In genomic region chr10:4022473-4022872, GRCh38 we compare ENCODE assay signal across 33 cellular contexts.
"Had no signal": no experiment of that assay in that cellular context is flagged by ENCODE, and none has a peak within 500 bp of the region (broad histone marks: within the 10 kb centered on the region; RNA-seq: fewer than 3 reads in every experiment).

No MANE protein-coding gene starts in this region.

- H3K27me3 ChIP-seq: gastroesophageal sphincter, hepatocyte, pancreas, sigmoid colon, suprapubic skin, tibial artery had no signal

- H3K4me1 Mint-ChIP-seq: naive thymus-derived CD8-positive, alpha-beta T cell had no signal

- DNase-seq: activated CD4-positive, alpha-beta T cell treated with anti-CD3 and anti-CD28 coated beads for 48 hours; activated CD4-positive, alpha-beta T cell treated with anti-CD3 and anti-CD28 coated beads, Interleukin-2, amount 50 U/mL, for 48 hours; activated CD8-positive, alpha-beta memory T cell treated with anti-CD3 and anti-CD28 coated beads, Interleukin-2, amount 50 U/mL, for 48 hours; activated gamma-delta T cell; activated naive CD4-positive, alpha-beta T cell treated with anti-CD3 and anti-CD28 coated beads, Interleukin-2, amount 10 ng/mL, durations not matched to agents 7 days and 5 days; activated naive CD8-positive, alpha-beta T cell treated with anti-CD3 and anti-CD28 coated beads, Interleukin-2, amount 10 ng/mL, durations not matched to agents 7 days and 5 days; activated T-cell treated with anti-CD3 and anti-CD28 coated beads, Interleukin-2, amount 50 U/mL, for 24 hours; amygdala; dorsolateral prefrontal cortex; effector memory CD4-positive, alpha-beta T cell; left cardiac atrium; left ventricle myocardium superior; mammary epithelial cell; midbrain; naive thymus-derived CD8-positive, alpha-beta T cell; nucleus accumbens; pancreas; retina; sigmoid colon; stimulated activated CD4-positive, alpha-beta T cell treated with anti-CD3 and anti-CD28 coated beads, Interleukin-15, amount 100 ng/mL, for 24 hours; stimulated activated CD4-positive, alpha-beta T cell treated with anti-CD3 and anti-CD28 coated beads, Interleukin-2, amount 100 ng/mL, for 24 hours; stimulated activated naive CD4-positive, alpha-beta T cell; T-helper 9 cell; tibial artery; WERI-Rb-1 had no signal

- H3K4me3 Mint-ChIP-seq: activated naive CD4-positive, alpha-beta T cell treated with anti-CD3 and anti-CD28 coated beads, Interleukin-2, amount 10 ng/mL, durations not matched to agents 7 days and 5 days; activated naive CD8-positive, alpha-beta T cell treated with anti-CD3 and anti-CD28 coated beads, Interleukin-2, amount 10 ng/mL, durations not matched to agents 7 days and 5 days; activated T-cell treated with anti-CD3 and anti-CD28 coated beads, Interleukin-2, amount 50 U/mL, for 24 hours; central memory CD8-positive, alpha-beta T cell; naive thymus-derived CD8-positive, alpha-beta T cell; neural crest cell; T-helper 1 cell treated with Interleukin-12 subunit alpha and Interleukin-12 subunit beta and Interleukin-4 antibody, amounts not matched to agents 30 μg/mL and 1 μg/mL, for 36 hours had no signal

- H3K79me2 ChIP-seq: hepatocyte had no signal

- H3K36me3 Mint-ChIP-seq: activated naive CD4-positive, alpha-beta T cell treated with anti-CD3 and anti-CD28 coated beads, Interleukin-2, amount 10 ng/mL, durations not matched to agents 7 days and 5 days; naive thymus-derived CD8-positive, alpha-beta T cell had no signal

- H3K27ac ChIP-seq: dorsolateral prefrontal cortex, gastroesophageal sphincter, hepatocyte, pancreas, prostate gland, sigmoid colon, suprapubic skin, tibial artery, WERI-Rb-1 had no signal

- H3K9me3 ChIP-seq: gastroesophageal sphincter, pancreas, prostate gland, sigmoid colon, suprapubic skin, tibial artery had no signal

- H2AFZ ChIP-seq: hepatocyte had no signal

- H3K4me2 ChIP-seq: hepatocyte had no signal

- ATAC-seq: activated CD4-positive, CD25-positive, alpha-beta regulatory T cell treated with anti-CD3 and anti-CD28 coated beads, Interleukin-2, amount 50 U/mL, for 24 hours; gastroesophageal sphincter; left cardiac atrium; left ventricle myocardium superior; naive thymus-derived CD8-positive, alpha-beta T cell; pancreas had no signal

- H3K27ac Mint-ChIP-seq: activated naive CD4-positive, alpha-beta T cell treated with anti-CD3 and anti-CD28 coated beads, Interleukin-2, amount 10 ng/mL, durations not matched to agents 7 days and 5 days; activated naive CD8-positive, alpha-beta T cell treated with anti-CD3 and anti-CD28 coated beads, Interleukin-2, amount 10 ng/mL, durations not matched to agents 7 days and 5 days; activated T-cell treated with anti-CD3 and anti-CD28 coated beads, Interleukin-2, amount 50 U/mL, for 24 hours; naive thymus-derived CD8-positive, alpha-beta T cell; T-helper 1 cell treated with Interleukin-12 subunit alpha and Interleukin-12 subunit beta and Interleukin-4 antibody, amounts not matched to agents 30 μg/mL and 1 μg/mL, for 36 hours had no signal

- H3K27me3 Mint-ChIP-seq: activated naive CD4-positive, alpha-beta T cell treated with anti-CD3 and anti-CD28 coated beads, Interleukin-2, amount 10 ng/mL, durations not matched to agents 7 days and 5 days; activated naive CD8-positive, alpha-beta T cell treated with anti-CD3 and anti-CD28 coated beads, Interleukin-2, amount 10 ng/mL, durations not matched to agents 7 days and 5 days; activated T-cell treated with anti-CD3 and anti-CD28 coated beads, Interleukin-2, amount 50 U/mL, for 24 hours; central memory CD8-positive, alpha-beta T cell; naive thymus-derived CD8-positive, alpha-beta T cell had no signal

- H3K9me3 Mint-ChIP-seq: activated T-cell treated with anti-CD3 and anti-CD28 coated beads, Interleukin-2, amount 50 U/mL, for 24 hours; central memory CD8-positive, alpha-beta T cell; T-helper 1 cell treated with Interleukin-12 subunit alpha and Interleukin-12 subunit beta and Interleukin-4 antibody, amounts not matched to agents 30 μg/mL and 1 μg/mL, for 36 hours had no signal

- H3K4me3 ChIP-seq: dorsolateral prefrontal cortex, gastroesophageal sphincter, hepatocyte, pancreas, prostate gland, sigmoid colon, suprapubic skin, tibial artery had no signal

- H3K4me1 ChIP-seq: gastroesophageal sphincter, pancreas, prostate gland, suprapubic skin, tibial artery had no signal

- H3K36me3 ChIP-seq: gastroesophageal sphincter, pancreas, prostate gland, sigmoid colon, suprapubic skin, tibial artery, WERI-Rb-1 had no signal
